In genomic region chr16:88535181-88535856, GRCh38 we compare ENCODE assay signal across 8 cellular contexts. TPM values are rescaled to one million over a fixed set of nuclear protein-coding genes. Genes with fewer than 3 reads are reported as not detected.
A peak's percentile ranks its signal among the peaks of the same experiment; 100 is the strongest.
DNase-seq lines count a peak whose midpoint lies in the region; ATAC-seq and TF ChIP-seq lines count a peak whose summit lies in the region.

No MANE protein-coding gene starts in this region.

- peaks cover 4% of the 10 kb centered on the region for H3K4me1 Mint-ChIP-seq in activated naive CD4-positive, alpha-beta T cell treated with anti-CD3 and anti-CD28 coated beads, Interleukin-2, amount 10 ng/mL, durations not matched to agents 7 days and 5 days
- no peaks in the 10 kb centered on the region for H3K4me1 Mint-ChIP-seq in MCF 10A (ENCODE audit: insufficient read depth, unreplicated experiment)

- peaks cover 2% of the 10 kb centered on the region for H3K36me3 Mint-ChIP-seq in activated naive CD4-positive, alpha-beta T cell treated with anti-CD3 and anti-CD28 coated beads, Interleukin-2, amount 10 ng/mL, durations not matched to agents 7 days and 5 days
- H3K36me3 Mint-ChIP-seq in MCF 10A (ENCODE audit: insufficient read depth, unreplicated experiment) = peaks cover 20% of the 10 kb centered on the region

- peak overlapping the region; percentile 46 for H3K4me3 ChIP-seq in lung
- H3K4me3 ChIP-seq in upper lobe of right lung = peak overlapping the region; percentile 53

- CTCF ChIA-PET in activated naive CD4-positive, alpha-beta T cell treated with anti-CD3 and anti-CD28 coated beads, Interleukin-2, amount 10 ng/mL, durations not matched to agents 7 days and 5 days (lab: Charles Lee) = interaction anchor here (0.9 kb wide), 1 partner anchor 25 kb away, joined by 4 read pairs; no protein-coding TSS in a partner anchor
- CTCF ChIA-PET in MCF 10A (lab: Yijun Ruan, JAX) = interaction anchor here (1.1 kb wide), 1 partner anchor 15 kb away, joined by 4 read pairs; no protein-coding TSS in a partner anchor

- TF ChIP-seq CTCF in MCF 10A (IDR thresholded peaks at IDR 0.05; ENCODE audit: unreplicated experiment) (no peak), lung (IDR thresholded peaks at IDR 0.05; ENCODE audit: control extremely low read depth, extremely low read depth) (no peak), upper lobe of right lung (IDR thresholded peaks at IDR 0.05) (no peak)

- peak overlapping the region; percentile 38 for H3K4me3 Mint-ChIP-seq in activated naive CD4-positive, alpha-beta T cell treated with anti-CD3 and anti-CD28 coated beads, Interleukin-2, amount 10 ng/mL, durations not matched to agents 7 days and 5 days
- peak overlapping the region; percentile 71 for H3K4me3 Mint-ChIP-seq in MCF 10A (ENCODE audit: unreplicated experiment)

- peaks cover 0 to 1% of the 10 kb centered on the region in 2 donors for H3K9me3 ChIP-seq in lung (ENCODE audit: control insufficient read depth in 2 of 2, insufficient read depth in 1 of 2, low read length in 1 of 2)
- no peaks in the 10 kb centered on the region for H3K9me3 ChIP-seq in upper lobe of right lung

- intact Hi-C loops in MCF 10A (cut with micrococcal nuclease) = no loop called here
- intact Hi-C loops in upper lobe of right lung (cut with DNase I) = no loop called here

- no TSS peak for BruUV-seq in MCF 10A (replicated peaks; lab: Mats Ljungman, UMichigan)

- H3K27ac Mint-ChIP-seq in activated naive CD4-positive, alpha-beta T cell treated with anti-CD3 and anti-CD28 coated beads, Interleukin-2, amount 10 ng/mL, durations not matched to agents 7 days and 5 days = no peak overlapping the region
- H3K27ac Mint-ChIP-seq in MCF 10A (ENCODE audit: low read depth, unreplicated experiment) = peak overlapping the region; percentile 80

- H3K27ac ChIP-seq in lung (ENCODE audit: low read depth in 1 of 2, low read length in 1 of 2) = peak overlapping the region in 1 of 2 donors; percentile 21
- H3K27ac ChIP-seq in upper lobe of right lung = no peak overlapping the region

- H3K4me1 ChIP-seq in lung (ENCODE audit: control insufficient read depth in 2 of 2, insufficient read depth in 2 of 2, low read length in 2 of 2) = peaks cover 0 to 14% of the 10 kb centered on the region in 2 donors
- peaks cover 9% of the 10 kb centered on the region for H3K4me1 ChIP-seq in upper lobe of right lung

- no peak for DNase-seq in activated naive CD4-positive, alpha-beta T cell treated with anti-CD3 and anti-CD28 coated beads, Interleukin-2, amount 10 ng/mL, durations not matched to agents 7 days and 5 days
- no peak for DNase-seq in activated naive CD4-positive, alpha-beta T cell treated with Interleukin-2 at 50 U/mL for 16 hours
- no peak for DNase-seq in MCF 10A (ENCODE audit: unreplicated experiment)
- DNase-seq in lung (ENCODE audit: low spot score) = no peak
- DNase-seq in upper lobe of right lung = no peak
- DNase-seq in AG08395 (ENCODE audit: low spot score) = no peak
- no peak for DNase-seq in AG08396 (ENCODE audit: low spot score)

- POLR2A ChIA-PET in MCF 10A (lab: Yijun Ruan, JAX) = no interaction called here

- peaks cover 22% of the 10 kb centered on the region for H3K27me3 Mint-ChIP-seq in activated naive CD4-positive, alpha-beta T cell treated with anti-CD3 and anti-CD28 coated beads, Interleukin-2, amount 10 ng/mL, durations not matched to agents 7 days and 5 days
- H3K27me3 Mint-ChIP-seq in MCF 10A (ENCODE audit: insufficient read depth, unreplicated experiment) = peaks cover 12% of the 10 kb centered on the region

- H3K27me3 ChIP-seq in lung (ENCODE audit: control insufficient read depth, insufficient read depth) (no peaks in the 10 kb centered on the region), upper lobe of right lung (peaks cover 10% of the 10 kb centered on the region)

- ATAC-seq in lung (ENCODE audit: insufficient read depth, low FRiP score) (no peak), upper lobe of right lung (peak; percentile 2), HG03442 (IDR thresholded peaks at IDR 0.05; ENCODE audit: unreplicated experiment) (no peak)

- H3K9me3 Mint-ChIP-seq in activated naive CD4-positive, alpha-beta T cell treated with anti-CD3 and anti-CD28 coated beads, Interleukin-2, amount 10 ng/mL, durations not matched to agents 7 days and 5 days = no peaks in the 10 kb centered on the region
- H3K9me3 Mint-ChIP-seq in MCF 10A (ENCODE audit: unreplicated experiment) = no peaks in the 10 kb centered on the region

- WGBS in lung, 2 donors = 84 to 94% methylated on average over 22 of the region's 22 CpGs

- H3K36me3 ChIP-seq in lung (ENCODE audit: control insufficient read depth in 2 of 2, insufficient read depth in 2 of 2, low read length in 2 of 2) (peaks cover 0 to 4% of the 10 kb centered on the region in 2 donors), upper lobe of right lung (no peaks in the 10 kb centered on the region)

RNA-seq across cellular contexts. Expression of gene ZC3H18, which starts 34.9 kb away (rescaled TPM):
- total RNA-seq in MCF 10A (2022) (34.4 and 40.5 TPM in 2 replicates), lung (10 to 100 TPM; 21.2 to 44.0 TPM), upper lobe of right lung (44.5 TPM)
- 10 to 100 TPM; 25.3 to 31.9 TPM for polyA plus RNA-seq in lung
